15 cellular contexts compared by ENCODE assay signal in the genomic region with DNA sequence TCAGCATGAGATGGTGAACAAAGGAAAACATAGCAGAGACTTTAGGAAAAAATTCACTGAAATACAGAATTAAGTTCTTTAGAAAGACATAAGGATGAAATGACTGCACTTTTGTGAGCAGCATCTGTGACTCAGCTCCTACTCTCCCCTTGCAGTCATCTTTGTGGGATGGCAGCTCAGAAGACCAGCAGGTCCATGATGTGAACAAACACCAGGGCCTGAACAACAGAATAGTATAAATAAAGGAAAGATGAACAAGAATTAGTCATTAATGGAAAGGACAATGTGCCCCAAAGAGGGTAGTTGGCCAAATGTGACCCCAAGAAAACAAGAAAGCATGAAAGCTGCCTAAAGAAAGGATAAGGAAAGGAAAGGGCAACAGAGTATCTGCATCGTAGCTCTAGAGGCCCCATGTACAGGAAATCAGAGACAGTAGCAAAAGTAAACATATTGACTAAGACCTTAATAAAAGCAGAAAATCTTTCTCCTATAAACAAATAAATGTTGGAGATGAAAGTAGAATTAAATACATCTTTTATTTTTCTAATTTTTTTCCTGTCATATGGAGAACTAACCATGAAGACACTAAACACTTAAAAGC.
DNase-seq lines count a peak whose midpoint lies in the region; ATAC-seq, FAIRE-seq and TF ChIP-seq lines count a peak whose summit lies in the region.
"Had no signal": no experiment of that assay in that cellular context is flagged by ENCODE, and none has a peak within 500 bp of the region (broad histone marks: within the 10 kb centered on the region; RNA-seq: fewer than 3 reads in every experiment).

No MANE protein-coding gene starts in this region.

- H3K27ac Mint-ChIP-seq in activated CD8-positive, alpha-beta memory T cell treated with anti-CD3 and anti-CD28 coated beads, Interleukin-2, amount 10 ng/mL, durations not matched to agents 7 days and 5 days: peak overlapping the region; percentile 81
- H3K27ac Mint-ChIP-seq in activated naive CD8-positive, alpha-beta T cell treated with anti-CD3 and anti-CD28 coated beads, Interleukin-2, amount 50 U/mL, for 24 hours: peak overlapping the region; percentile 85
- H3K27ac Mint-ChIP-seq in glutamatergic neuron (ENCODE audit: unreplicated experiment): peak overlapping the region; percentile 35

- POLR2A ChIA-PET in HepG2 (lab: Yijun Ruan, JAX): no interaction called here

- TF ChIP-seq EP300 in HepG2 (IDR thresholded peaks at IDR 0.05; ENCODE audit: low read depth in 2 of 2, low read length in 2 of 2): no peak
- TF ChIP-seq EP300 in HepG2 (CRISPR knock-in tag; IDR thresholded peaks at IDR 0.05; ENCODE audit: borderline replicate concordance): no peak

- H3K79me2 ChIP-seq in Karpas-422 (ENCODE audit: low read length): peaks cover 31% of the 10 kb centered on the region; the same call in 1 of the 2 replicates
- no peaks in the 10 kb centered on the region for H3K79me2 ChIP-seq in HepG2 (ENCODE audit: insufficient read depth, low read length)

- H4K20me1 ChIP-seq in Karpas-422 (ENCODE audit: insufficient read depth, low read depth, low read length) (no peaks in the 10 kb centered on the region), HepG2 (ENCODE audit: insufficient read depth, low read length) (no peaks in the 10 kb centered on the region)

- H3K9me3 Mint-ChIP-seq in activated CD8-positive, alpha-beta memory T cell treated with anti-CD3 and anti-CD28 coated beads, Interleukin-2, amount 10 ng/mL, durations not matched to agents 7 days and 5 days (ENCODE audit: low read depth): peaks cover 2% of the 10 kb centered on the region
- no peaks in the 10 kb centered on the region for H3K9me3 Mint-ChIP-seq in activated naive CD8-positive, alpha-beta T cell treated with anti-CD3 and anti-CD28 coated beads, Interleukin-2, amount 50 U/mL, for 24 hours
- H3K9me3 Mint-ChIP-seq in glutamatergic neuron (ENCODE audit: unreplicated experiment): peaks cover 2% of the 10 kb centered on the region

- H3K4me3 Mint-ChIP-seq in activated CD8-positive, alpha-beta memory T cell treated with anti-CD3 and anti-CD28 coated beads, Interleukin-2, amount 10 ng/mL, durations not matched to agents 7 days and 5 days: peak overlapping the region; percentile 27
- H3K4me3 Mint-ChIP-seq in activated naive CD8-positive, alpha-beta T cell treated with anti-CD3 and anti-CD28 coated beads, Interleukin-2, amount 50 U/mL, for 24 hours: peak overlapping the region; percentile 34
- H3K4me3 Mint-ChIP-seq in glutamatergic neuron (ENCODE audit: unreplicated experiment): no peak overlapping the region

- H2AFZ ChIP-seq in Karpas-422 (ENCODE audit: low read length): no peak overlapping the region
- no peak overlapping the region for H2AFZ ChIP-seq in HepG2 (ENCODE audit: low read length)

- no peak for TF ChIP-seq POLR2A in HepG2 (IDR thresholded peaks at IDR 0.05; ENCODE audit: insufficient read depth in 1 of 2, low read depth in 2 of 2, low read length in 2 of 2)

- H3K9me2 ChIP-seq in Karpas-422 (replicated peaks; ENCODE audit: insufficient read depth, low read length): no peaks in the 10 kb centered on the region

- H3K4me3 ChIP-seq in Karpas-422 (ENCODE audit: low read length): no peak overlapping the region
- no peak overlapping the region for H3K4me3 ChIP-seq in HepG2 (replicated peaks in 1 of 3; ENCODE audit: insufficient read depth in 1 of 3, low read depth in 2 of 3, low read length in 3 of 3)
- H3K4me3 ChIP-seq: dorsolateral prefrontal cortex, sigmoid colon had no signal

- TF ChIP-seq RAD21 in HepG2 (CRISPR knock-in tag; IDR thresholded peaks at IDR 0.05): no peak

- peaks cover 47% of the 10 kb centered on the region for H3K36me3 Mint-ChIP-seq in activated CD8-positive, alpha-beta memory T cell treated with anti-CD3 and anti-CD28 coated beads, Interleukin-2, amount 10 ng/mL, durations not matched to agents 7 days and 5 days
- peaks cover 47% of the 10 kb centered on the region for H3K36me3 Mint-ChIP-seq in activated naive CD8-positive, alpha-beta T cell treated with anti-CD3 and anti-CD28 coated beads, Interleukin-2, amount 50 U/mL, for 24 hours (ENCODE audit: low read depth)
- H3K36me3 Mint-ChIP-seq in glutamatergic neuron (ENCODE audit: unreplicated experiment): peaks cover 4% of the 10 kb centered on the region

- no peak for TF ChIP-seq CTCF in glutamatergic neuron (IDR thresholded peaks at IDR 0.05; ENCODE audit: partially characterized antibody, unreplicated experiment)
- no peak for TF ChIP-seq CTCF in HepG2 (CRISPR knock-in tag; IDR thresholded peaks at IDR 0.05)

- H3K4me2 ChIP-seq in Karpas-422 (ENCODE audit: low read depth, low read length, poor library complexity, severe bottlenecking): no peak overlapping the region
- no peak overlapping the region for H3K4me2 ChIP-seq in HepG2 (ENCODE audit: low read depth, low read length)

- H3K4me1 ChIP-seq in Karpas-422 (ENCODE audit: low read length): peaks cover 28% of the 10 kb centered on the region
- peaks cover 10% of the 10 kb centered on the region for H3K4me1 ChIP-seq in HepG2 (ENCODE audit: insufficient read depth, low read length)
- H3K4me1 ChIP-seq: sigmoid colon had no signal

- BruUV-seq in HepG2 (replicated peaks; lab: Mats Ljungman, UMichigan): no TSS peak

- peaks cover 51% of the 10 kb centered on the region for H3K4me1 Mint-ChIP-seq in activated CD8-positive, alpha-beta memory T cell treated with anti-CD3 and anti-CD28 coated beads, Interleukin-2, amount 10 ng/mL, durations not matched to agents 7 days and 5 days
- peaks cover 55% of the 10 kb centered on the region for H3K4me1 Mint-ChIP-seq in activated naive CD8-positive, alpha-beta T cell treated with anti-CD3 and anti-CD28 coated beads, Interleukin-2, amount 50 U/mL, for 24 hours
- H3K4me1 Mint-ChIP-seq in glutamatergic neuron (ENCODE audit: low read depth, unreplicated experiment): peaks cover 13% of the 10 kb centered on the region

- no peaks in the 10 kb centered on the region for H3K27me3 Mint-ChIP-seq in activated CD8-positive, alpha-beta memory T cell treated with anti-CD3 and anti-CD28 coated beads, Interleukin-2, amount 10 ng/mL, durations not matched to agents 7 days and 5 days
- H3K27me3 Mint-ChIP-seq in activated naive CD8-positive, alpha-beta T cell treated with anti-CD3 and anti-CD28 coated beads, Interleukin-2, amount 50 U/mL, for 24 hours: no peaks in the 10 kb centered on the region
- peaks cover 2% of the 10 kb centered on the region for H3K27me3 Mint-ChIP-seq in glutamatergic neuron (ENCODE audit: unreplicated experiment)

- intact Hi-C loops in HepG2 (cut with micrococcal nuclease; ENCODE audit: unreplicated experiment): no loop called here

- peak; percentile 78 for ATAC-seq in activated CD8-positive, alpha-beta memory T cell treated with anti-CD3 and anti-CD28 coated beads, Interleukin-2, amount 10 ng/mL, durations not matched to agents 7 days and 5 days
- ATAC-seq in activated naive CD8-positive, alpha-beta T cell treated with anti-CD3 and anti-CD28 coated beads, Interleukin-2, amount 50 U/mL, for 24 hours: peak; percentile 60
- ATAC-seq in GM18498 (IDR thresholded peaks at IDR 0.05; ENCODE audit: unreplicated experiment) (no peak), HepG2 (no peak), HG02852 (IDR thresholded peaks at IDR 0.05; ENCODE audit: unreplicated experiment) (no peak)

- FAIRE-seq in HepG2 (lab: Jason Lieb, UNC): no peak

- H3K27ac ChIP-seq in Karpas-422 (ENCODE audit: low read length): peak overlapping the region; percentile 77
- H3K27ac ChIP-seq in HepG2 (ENCODE audit: extremely low read length, insufficient read depth, low read length): no peak overlapping the region
- H3K27ac ChIP-seq: dorsolateral prefrontal cortex, sigmoid colon had no signal

- WGBS in HepG2 (ENCODE audit: low lambda C conversion rate): 69% methylated on average over 1 of the region's 1 CpG

- H3K9me3 ChIP-seq in Karpas-422 (ENCODE audit: low read length) (no peaks in the 10 kb centered on the region), HepG2 (ENCODE audit: low read length) (no peaks in the 10 kb centered on the region)
- H3K9me3 ChIP-seq: sigmoid colon had no signal

- H3K36me3 ChIP-seq in Karpas-422 (ENCODE audit: insufficient read depth, low read length) (0 out of 2 replicates have a peak, but pooled peaks cover under 1% of the 10 kb centered on the region), HepG2 (replicated peaks in 1 of 2; ENCODE audit: control insufficient read depth in 1 of 2, insufficient read depth in 2 of 2, low read length in 2 of 2) (no peaks in the 10 kb centered on the region)
- H3K36me3 ChIP-seq: sigmoid colon had no signal

- H3K27me3 ChIP-seq in Karpas-422 (ENCODE audit: low read length): no peaks in the 10 kb centered on the region
- H3K27me3 ChIP-seq in HepG2 (ENCODE audit: control insufficient read depth in 1 of 2, insufficient read depth in 2 of 2, low read length in 2 of 2): no peaks in the 10 kb centered on the region
- H3K27me3 ChIP-seq: dorsolateral prefrontal cortex, sigmoid colon had no signal

- CTCF ChIA-PET in activated CD8-positive, alpha-beta memory T cell treated with anti-CD3 and anti-CD28 coated beads, Interleukin-2, amount 10 ng/mL, durations not matched to agents 7 days and 5 days (lab: Charles Lee): interaction anchor here (1.0 to 2.0 kb wide), 7 partner anchors 11 to 78 kb away, joined by 3 to 5 read pairs (median 3); no protein-coding TSS in a partner anchor
- CTCF ChIA-PET in HepG2 (lab: Yijun Ruan, JAX; ENCODE audit: low intra/inter-chr PET ratio, low total read pairs): no interaction called here

- peak; percentile 53 for DNase-seq in activated CD8-positive, alpha-beta memory T cell treated with anti-CD3 and anti-CD28 coated beads, Interleukin-2, amount 10 ng/mL, durations not matched to agents 7 days and 5 days
- DNase-seq in activated CD8-positive, alpha-beta memory T cell treated with anti-CD3 and anti-CD28 coated beads, Interleukin-2, amount 50 U/mL, for 4 hours: no peak
- DNase-seq in Karpas-422: no peak
- no peak for DNase-seq in activated naive CD8-positive, alpha-beta T cell treated with anti-CD3 and anti-CD28 coated beads, Interleukin-2, amount 50 U/mL, for 24 hours
- no peak for DNase-seq in glutamatergic neuron
- DNase-seq in HepG2 (ENCODE audit: low spot score): no peak
- DNase-seq: amygdala, dorsolateral prefrontal cortex, foreskin melanocyte, GF-D8, NCI-H2171, SHP77, sigmoid colon had no signal

- H3K9ac ChIP-seq in Karpas-422 (ENCODE audit: low read length) (no peak overlapping the region), HepG2 (ENCODE audit: insufficient read depth, low read depth, low read length) (no peak overlapping the region)

- in situ Hi-C loops in HepG2 (cut with HindIII; ENCODE audit: extremely low pct_ligation_motif_present, low pct_unique_long_range_greater_than_20kb): no loop called here

TF ChIP-seq in HepG2, 621 proteins besides CTCF, POLR2A, EP300 and RAD21 (continues in another document):
- no peak for TF ChIP-seq RBM39 (IDR thresholded peaks at IDR 0.05; ENCODE audit: low read depth, low read length, poor library complexity, severe bottlenecking)

Comparison
In these comparisons a context has a peak if more than half of its experiments do, and no peak if none do; other contexts are left out.
1. ATAC-seq: peak in activated CD8-positive, alpha-beta memory T cell treated with anti-CD3 and anti-CD28 coated beads, Interleukin-2, amount 10 ng/mL, durations not matched to agents 7 days and 5 days (single experiment) and activated naive CD8-positive, alpha-beta T cell treated with anti-CD3 and anti-CD28 coated beads, Interleukin-2, amount 50 U/mL, for 24 hours (single experiment); none in GM18498 (single experiment), HepG2 (single experiment) and HG02852 (single experiment).
2. H3K27ac Mint-ChIP-seq: peak in every context shown above with its lines; median percentile 85 in activated naive CD8-positive, alpha-beta T cell treated with anti-CD3 and anti-CD28 coated beads, Interleukin-2, amount 50 U/mL, for 24 hours; 81 in activated CD8-positive, alpha-beta memory T cell treated with anti-CD3 and anti-CD28 coated beads, Interleukin-2, amount 10 ng/mL, durations not matched to agents 7 days and 5 days; 35 in glutamatergic neuron.